Comparison of ENCODE assay signal across 8 cellular contexts in genomic region chr5:178204205-178205009, GRCh38. TPM values are rescaled to one million over a fixed set of nuclear protein-coding genes. Genes with fewer than 3 reads are reported as not detected.
DNase-seq lines count a peak whose midpoint lies in the region; ATAC-seq and TF ChIP-seq lines count a peak whose summit lies in the region.

TSS of gene HNRNPAB (plus strand) at chr5:178204533. CDS start at chr5:178204838, 305 bp downstream.

- ATAC-seq in HG02678 (IDR thresholded peaks at IDR 0.05; ENCODE audit: unreplicated experiment) (peak; percentile 82), Right ventricle myocardium superior (ENCODE audit: poor library complexity) (peak; percentile 95)

- H3K4me2 ChIP-seq in SU-DHL-6 (ENCODE audit: low read depth, low read length, poor library complexity, severe bottlenecking) (peak within 1 kb of the TSS; percentile 97), parathyroid adenoma (ENCODE audit: low read length) (peak within 1 kb of the TSS; percentile 94)

- peak; percentile 49 to 100 for TF ChIP-seq EP300 in tibial nerve (IDR thresholded peaks at IDR 0.05)

- no peak for TF ChIP-seq CTCF in SU-DHL-6 (IDR thresholded peaks at IDR 0.05; ENCODE audit: insufficient read depth, low read length, poor library complexity, severe bottlenecking)
- TF ChIP-seq CTCF in parathyroid adenoma (IDR thresholded peaks at IDR 0.05) = no peak
- TF ChIP-seq CTCF in tibial nerve (IDR thresholded peaks at IDR 0.05) = peak in 2 of 5 experiments; percentile 33 to 55

- H2AFZ ChIP-seq in SU-DHL-6 (ENCODE audit: low read depth, low read length, severe bottlenecking) (peak within 1 kb of the TSS; percentile 58), parathyroid adenoma (peak within 1 kb of the TSS; percentile 79)

- H3K27me3 ChIP-seq in SU-DHL-6 (ENCODE audit: low read length) (no peaks in the 10 kb centered on the region), parathyroid adenoma (ENCODE audit: control insufficient read depth, insufficient read depth, low read length) (no peaks in the 10 kb centered on the region), tibial nerve (no peaks in the 10 kb centered on the region)

- 1% methylated on average over 45 to 69 of the region's 111 CpGs for WGBS in tibial nerve, 2 donors

- intact Hi-C loops in Right ventricle myocardium superior (cut with DNase I) = no loop called here

- H3K79me2 ChIP-seq in SU-DHL-6 (ENCODE audit: insufficient read depth, low read length) (peaks cover 48% of the 10 kb centered on the region), parathyroid adenoma (peaks cover 11% of the 10 kb centered on the region)

- H3K9ac ChIP-seq in SU-DHL-6 (ENCODE audit: low read length) = peak within 1 kb of the TSS; percentile 100
- H3K9ac ChIP-seq in parathyroid adenoma = no peak within 1 kb of the TSS

- H3K27ac ChIP-seq in SU-DHL-6 (ENCODE audit: low read depth, low read length) (peak within 1 kb of the TSS; percentile 91), parathyroid adenoma (peak within 1 kb of the TSS; percentile 71), tibial nerve (peak within 1 kb of the TSS; percentile 25 to 95 (median 88))

- H3K4me3 ChIP-seq in SU-DHL-6 (ENCODE audit: insufficient read depth, low read length, poor library complexity, severe bottlenecking) (peak within 1 kb of the TSS; percentile 96), parathyroid adenoma (ENCODE audit: low read depth, low read length) (peak within 1 kb of the TSS; percentile 75), tibial nerve (peak within 1 kb of the TSS; percentile 81 to 99 (median 92))

- H3K4me1 ChIP-seq in parathyroid adenoma = peaks cover 17% of the 10 kb centered on the region
- H3K4me1 ChIP-seq in tibial nerve = peaks cover 0 to 39% (median 20%) of the 10 kb centered on the region in 4 donors

- TF ChIP-seq POLR2A in GM10847 (IDR thresholded peaks at IDR 0.05; ENCODE audit: extremely low read depth, insufficient read length) (peak; percentile 100), tibial nerve (IDR thresholded peaks at IDR 0.05) (peak; percentile 97 to 98)

- H3F3A ChIP-seq in SU-DHL-6 (ENCODE audit: insufficient read depth) = peaks cover 41% of the 10 kb centered on the region

- H3K36me3 ChIP-seq in SU-DHL-6 (ENCODE audit: low read length) (peaks cover 40% of the 10 kb centered on the region), parathyroid adenoma (ENCODE audit: control insufficient read depth, insufficient read depth, low read length) (no peaks in the 10 kb centered on the region), tibial nerve (peaks cover 0 to 28% (median 24%) of the 10 kb centered on the region in 3 donors)

- no peaks in the 10 kb centered on the region for H3K9me2 ChIP-seq in SU-DHL-6 (replicated peaks; ENCODE audit: insufficient read depth, low read length)

- H3K9me3 ChIP-seq in SU-DHL-6 (ENCODE audit: insufficient read depth, low read length) = no peaks in the 10 kb centered on the region
- H3K9me3 ChIP-seq in parathyroid adenoma (ENCODE audit: control insufficient read depth, low read length) = no peaks in the 10 kb centered on the region
- H3K9me3 ChIP-seq in tibial nerve = no peaks in the 10 kb centered on the region

- peaks cover 40% of the 10 kb centered on the region for H4K20me1 ChIP-seq in SU-DHL-6 (ENCODE audit: low read depth, low read length)

- DNase-seq in NCI-H128 (lab: John Stamatoyannopoulos, UW; ENCODE audit: unreplicated experiment) (peak; percentile 84), Right ventricle myocardium superior (peak; percentile 96), tibial nerve (ENCODE audit: low spot score in 2 of 2) (peak; percentile 95 to 96)
- DNase-seq in activated naive CD8-positive, alpha-beta T cell treated with anti-CD3 and anti-CD28 coated beads, Interleukin-2, amount 50 U/mL, for 16 hours (ENCODE audit: low read depth, low spot score) = peak; percentile 90

RNA-seq across cellular contexts. Expression of gene HNRNPAB, which starts in this region (rescaled TPM):
- total RNA-seq in Right ventricle myocardium superior (83.4 TPM), tibial nerve (100 to 1,000 TPM in 3 of 4 donors, 10 to 100 TPM in 1; 92.0 to 135 (median 122) TPM)

Comparison
In these comparisons a context has a peak if more than half of its experiments do, and no peak if none do; other contexts are left out.
1. Peak in every context shown above with its lines: DNase-seq, ATAC-seq, H3K4me3 ChIP-seq and H3K27ac ChIP-seq.